12 cellular contexts compared by ENCODE assay signal in genomic region chr6:36765190-36765941, GRCh38.
DNase-seq lines count a peak whose midpoint lies in the region; ATAC-seq and TF ChIP-seq lines count a peak whose summit lies in the region.
"Had no signal": no experiment of that assay in that cellular context is flagged by ENCODE, and none has a peak within 500 bp of the region (broad histone marks: within the 10 kb centered on the region; RNA-seq: fewer than 3 reads in every experiment).

No MANE protein-coding gene starts in this region.

- H3K79me2 ChIP-seq in OCI-LY7 (ENCODE audit: insufficient read depth, low read depth, low read length) = no peaks in the 10 kb centered on the region

- in situ Hi-C loops in gastrocnemius medialis (cut with MboI; ENCODE audit: low sequenced_read_pairs in 4 of 4) = loop anchor here in 3 of 4 donors (5.0 to 25.0 kb wide), 2 partner anchors 87 to 247 kb away; partner anchors contain the start of gene FGD2 (in 2 of the 3)

- TF ChIP-seq POLR2A in uterus (IDR thresholded peaks at IDR 0.05) = no peak
- TF ChIP-seq POLR2A in gastrocnemius medialis (IDR thresholded peaks at IDR 0.05) = no peak

- H3K9me3 ChIP-seq in OCI-LY7 (ENCODE audit: low read length) (no peaks in the 10 kb centered on the region), uterus (no peaks in the 10 kb centered on the region), gastrocnemius medialis (no peaks in the 10 kb centered on the region)
- H3K9me3 ChIP-seq: prostate gland, tibial nerve had no signal

- H3K36me3 ChIP-seq in OCI-LY7 (ENCODE audit: insufficient read depth, low read length) (no peaks in the 10 kb centered on the region), uterus (no peaks in the 10 kb centered on the region), gastrocnemius medialis (no peaks in the 10 kb centered on the region)
- H3K36me3 ChIP-seq: prostate gland, tibial nerve had no signal

- intact Hi-C loops in Right ventricle myocardium superior (cut with DNase I) (loop anchor here (5.0 to 10.0 kb wide), 3 partner anchors 82 to 439 kb away; no protein-coding TSS in a partner anchor), Right ventricle myocardium inferior (cut with DNase I) (loop anchor here (5.0 to 10.0 kb wide), 2 partner anchors 67 to 449 kb away; no protein-coding TSS in a partner anchor), OCI-LY7 (cut with micrococcal nuclease; ENCODE audit: unreplicated experiment) (loop anchor here (5.0 to 10.0 kb wide), 2 partner anchors 409 to 442 kb away; partner anchors contain the start of gene PIM1), left ventricle myocardium superior (cut with micrococcal nuclease) (loop anchor here (5.0 kb wide), 1 partner anchor 87 kb away; no protein-coding TSS in a partner anchor), uterus (cut with DNase I; ENCODE audit: low total_unique reads) (loop anchor here (10.0 kb wide), 1 partner anchor 249 kb away; no protein-coding TSS in a partner anchor), gastrocnemius medialis (cut with DNase I; ENCODE audit: low total_unique reads) (loop anchor here (5.0 to 10.0 kb wide), 3 partner anchors 252 to 447 kb away; no protein-coding TSS in a partner anchor)

- peak overlapping the region; percentile 4 for H3K27ac ChIP-seq in OCI-LY7 (ENCODE audit: low read depth, low read length, poor library complexity, severe bottlenecking)
- peak overlapping the region; percentile 25 to 38 for H3K27ac ChIP-seq in uterus
- no peak overlapping the region for H3K27ac ChIP-seq in gastrocnemius medialis
- H3K27ac ChIP-seq: epithelial cell of prostate, prostate gland, SK-N-MC, tibial nerve had no signal

- H4K20me1 ChIP-seq in OCI-LY7 (ENCODE audit: insufficient read depth, low read length) = no peaks in the 10 kb centered on the region

- H3K9me2 ChIP-seq in OCI-LY7 (ENCODE audit: insufficient read depth, low read length) = no peaks in the 10 kb centered on the region

- H3K4me1 ChIP-seq in OCI-LY7 (ENCODE audit: insufficient read depth, low read length, poor library complexity, severe bottlenecking) (peaks cover 45% of the 10 kb centered on the region), uterus (peaks cover 4 to 11% of the 10 kb centered on the region in 2 donors), gastrocnemius medialis (peaks cover 11 to 21% of the 10 kb centered on the region in 2 donors)
- H3K4me1 ChIP-seq: prostate gland had no signal

- no TSS peak for BruUV-seq in OCI-LY7 (replicated peaks; lab: Mats Ljungman, UMichigan)

- DNase-seq in Right ventricle myocardium superior (peak; percentile 28), Right ventricle myocardium inferior (ENCODE audit: missing footprints) (no peak), OCI-LY7 (ENCODE audit: low spot score) (no peak), left ventricle myocardium superior (peak; percentile 27), uterus (no peak), gastrocnemius medialis (no peak), NCI-H1105 treated with DMSO at 0.1 percent for 48 hours (lab: John Stamatoyannopoulos, UW) (no peak)
- no peak for DNase-seq in activated CD8-positive, alpha-beta memory T cell treated with anti-CD3 and anti-CD28 coated beads, Interleukin-2, amount 50 U/mL, for 4 hours

- TF ChIP-seq CTCF in OCI-LY7 (conservative IDR thresholded peaks at IDR 0.05; ENCODE audit: low read length) = no peak
- no peak for TF ChIP-seq CTCF in uterus (IDR thresholded peaks at IDR 0.05)
- TF ChIP-seq CTCF in gastrocnemius medialis (IDR thresholded peaks at IDR 0.05 in 4 of 5, conservative IDR thresholded peaks at IDR 0.05 in 1 of 5) = no peak

- H3K4me3 ChIP-seq in OCI-LY7 (ENCODE audit: low read depth, low read length, poor library complexity, severe bottlenecking) = peak overlapping the region; percentile 2
- H3K4me3 ChIP-seq in uterus = no peak overlapping the region
- no peak overlapping the region for H3K4me3 ChIP-seq in gastrocnemius medialis
- H3K4me3 ChIP-seq: prostate gland, SK-N-MC, tibial nerve had no signal

- H3K27me3 ChIP-seq in uterus (no peaks in the 10 kb centered on the region), gastrocnemius medialis (no peaks in the 10 kb centered on the region)
- H3K27me3 ChIP-seq: tibial nerve had no signal

- CTCF ChIA-PET in OCI-LY7 (lab: Charles Lee; ENCODE audit: unreplicated experiment) = interaction anchor here (0.6 to 4.1 kb wide), 8 partner anchors 11 to 84 kb away, joined by 3 to 43 read pairs (median 4); no protein-coding TSS in a partner anchor

- H3K4me2 ChIP-seq in OCI-LY7 (ENCODE audit: low read length) = peak overlapping the region; percentile 61

- H2AFZ ChIP-seq in OCI-LY7 (ENCODE audit: low read length) = peak overlapping the region; percentile 24; the same call in 1 of the 2 replicates

- POLR2A ChIA-PET in OCI-LY7 (lab: Charles Lee) = interaction anchor here (1.2 to 1.9 kb wide), 4 partner anchors 12 to 87 kb away, joined by 3 to 8 read pairs (median 6); no protein-coding TSS in a partner anchor

- ATAC-seq in Right ventricle myocardium superior (ENCODE audit: poor library complexity) (no peak), Right ventricle myocardium inferior (no peak), left ventricle myocardium superior (no peak), gastrocnemius medialis (no peak)

Comparison
In these comparisons a context has a peak if more than half of its experiments do, and no peak if none do; other contexts are left out.
1. DNase-seq: peak in Right ventricle myocardium superior (single experiment) and left ventricle myocardium superior (single experiment); none in Right ventricle myocardium inferior (single experiment), OCI-LY7 (single experiment), uterus (0 of 2), activated CD8-positive, alpha-beta memory T cell treated with anti-CD3 and anti-CD28 coated beads, Interleukin-2, amount 50 U/mL, for 4 hours (single experiment), gastrocnemius medialis (0 of 2) and NCI-H1105 treated with DMSO at 0.1 percent for 48 hours (single experiment).
2. H3K27ac ChIP-seq: peak in OCI-LY7 (single experiment) and uterus (2 of 2); none in gastrocnemius medialis (0 of 4).